ENCODE assay signal across 9 cellular contexts in genomic region chr17:74457146-74457819, GRCh38. TPM values are rescaled to one million over a fixed set of nuclear protein-coding genes. Genes with fewer than 3 reads are reported as not detected.
DNase-seq lines count a peak whose midpoint lies in the region; ATAC-seq and TF ChIP-seq lines count a peak whose summit lies in the region.
"Had no signal": no experiment of that assay in that cellular context is flagged by ENCODE, and none has a peak within 500 bp of the region (broad histone marks: within the 10 kb centered on the region; RNA-seq: fewer than 3 reads in every experiment).

No MANE protein-coding gene starts in this region.

- peaks cover 8% of the 10 kb centered on the region for H3K4me1 Mint-ChIP-seq in Caco-2 (ENCODE audit: low read depth, unreplicated experiment)

- H3K36me3 ChIP-seq in Caco-2 (ENCODE audit: control insufficient read depth, insufficient read depth, low read length) = no peaks in the 10 kb centered on the region
- no peaks in the 10 kb centered on the region for H3K36me3 ChIP-seq in osteoblast (ENCODE audit: insufficient read depth, low read length)
- no peaks in the 10 kb centered on the region for H3K36me3 ChIP-seq in tibial artery

- peak overlapping the region; percentile 67 for H2AFZ ChIP-seq in osteoblast (ENCODE audit: low read length)

- no peaks in the 10 kb centered on the region for H3K36me3 Mint-ChIP-seq in Caco-2 (ENCODE audit: insufficient read depth, unreplicated experiment)

- no peak for ATAC-seq in HG03565 (IDR thresholded peaks at IDR 0.05; ENCODE audit: unreplicated experiment)

- POLR2A ChIA-PET in Caco-2 (lab: Charles Lee) = no interaction called here

- CTCF ChIA-PET in Caco-2 (lab: Charles Lee) = interaction anchor here (0.6 to 9.4 kb wide), 8 partner anchors 27 to 161 kb away, joined by 3 to 110 read pairs (median 6); partner anchors contain the start of gene GPR142

- H3K4me1 ChIP-seq in Caco-2 (peaks cover 16% of the 10 kb centered on the region), osteoblast (ENCODE audit: insufficient read depth, low read length) (peaks cover 4% of the 10 kb centered on the region), tibial artery (peaks cover 0 to 45% (median 37%) of the 10 kb centered on the region in 4 donors)

- no peak overlapping the region for H3K4me3 Mint-ChIP-seq in Caco-2 (ENCODE audit: unreplicated experiment)

- H3K27me3 Mint-ChIP-seq in Caco-2 (ENCODE audit: insufficient read depth, unreplicated experiment) = no peaks in the 10 kb centered on the region

- no peak overlapping the region for H3K4me3 ChIP-seq in Caco-2 (ENCODE audit: low read depth, low read length)
- H3K4me3 ChIP-seq in fibroblast of villous mesenchyme (ENCODE audit: low read depth, low read length) = no peak overlapping the region
- no peak overlapping the region for H3K4me3 ChIP-seq in osteoblast (ENCODE audit: insufficient read depth, low read length)
- no peak overlapping the region for H3K4me3 ChIP-seq in tibial artery

- no peaks in the 10 kb centered on the region for H3K27me3 ChIP-seq in Caco-2 (replicated peaks; ENCODE audit: control insufficient read depth, insufficient read depth, low read length)
- H3K27me3 ChIP-seq in osteoblast (ENCODE audit: insufficient read depth, low read length) = peaks cover 7% of the 10 kb centered on the region
- no peaks in the 10 kb centered on the region for H3K27me3 ChIP-seq in tibial artery

- H3K9me3 ChIP-seq in Caco-2 = no peaks in the 10 kb centered on the region
- no peaks in the 10 kb centered on the region for H3K9me3 ChIP-seq in osteoblast (ENCODE audit: low read depth, low read length)
- no peaks in the 10 kb centered on the region for H3K9me3 ChIP-seq in tibial artery

- no peak overlapping the region for H3K27ac ChIP-seq in osteoblast (ENCODE audit: low read depth, low read length)
- peak overlapping the region in 1 of 2 donors; percentile 56 for H3K27ac ChIP-seq in tibial artery

- no peak overlapping the region for H3K27ac Mint-ChIP-seq in Caco-2 (ENCODE audit: unreplicated experiment)

- no peaks in the 10 kb centered on the region for H3K9me3 Mint-ChIP-seq in Caco-2 (ENCODE audit: unreplicated experiment)

- peak; percentile 69 to 83 for DNase-seq in Caco-2
- DNase-seq in HUDEP-2 (lab: John Stamatoyannopoulos, UW; ENCODE audit: unreplicated experiment in 76 of 76) = peak in 55 of 76 experiments; percentile 4 to 66 (median 38)
- DNase-seq in RPMI8226 = peak; percentile 82
- peak; percentile 64 for DNase-seq in activated T-helper 9 cell treated with anti-CD3 and anti-CD28 coated beads, Interleukin-2, amount 50 U/mL, for 16 hours (ENCODE audit: low read depth)
- DNase-seq in fibroblast of villous mesenchyme (ENCODE audit: low read depth) = peak; percentile 60
- peak; percentile 95 for DNase-seq in osteoblast (ENCODE audit: insufficient read length, low spot score, missing footprints)
- peak; percentile 78 to 84 for DNase-seq in tibial artery

- TF ChIP-seq CTCF in Caco-2 (IDR thresholded peaks at IDR 0.05; ENCODE audit: insufficient read depth in 1 of 2, low read depth in 1 of 2, low read length in 1 of 2, severe bottlenecking in 1 of 2, unreplicated experiment in 1 of 2) = peak; percentile 93 to 95
- TF ChIP-seq CTCF in fibroblast of villous mesenchyme (IDR thresholded peaks at IDR 0.05; ENCODE audit: insufficient read depth, low read depth, low read length) = peak; percentile 91
- TF ChIP-seq CTCF in osteoblast (IDR thresholded peaks at IDR 0.05; ENCODE audit: extremely low read depth, low read depth, low read length) = peak; percentile 91
- peak; percentile 98 to 99 for TF ChIP-seq CTCF in tibial artery (IDR thresholded peaks at IDR 0.05)

- intact Hi-C loops in Caco-2 (cut with micrococcal nuclease; ENCODE audit: unreplicated experiment) = loop anchor here (1.0 kb wide), 4 partner anchors 36 to 89 kb away; no protein-coding TSS in a partner anchor
- intact Hi-C loops in tibial artery (cut with DNase I; ENCODE audit: low total_unique reads) = no loop called here

- no peaks in the 10 kb centered on the region for H3K79me2 ChIP-seq in osteoblast (ENCODE audit: insufficient read depth, low read length)

- no TSS peak for BruUV-seq in Caco-2 (replicated peaks; lab: Mats Ljungman, UMichigan)

- no peak overlapping the region for H3K4me2 ChIP-seq in osteoblast (ENCODE audit: insufficient read depth, low read length)

- H4K20me1 ChIP-seq in osteoblast (ENCODE audit: insufficient read depth, low read length) = no peaks in the 10 kb centered on the region

RNA-seq across cellular contexts. Expression of gene CD300A, which starts 9.2 kb away (rescaled TPM):
- total RNA-seq in Caco-2 (2022) (not detected in 2 replicates), fibroblast of villous mesenchyme (not detected in 2 replicates), osteoblast (not detected in 2 replicates)

RNA-seq across cellular contexts. Expression of gene GPRC5C, which starts 25.4 kb away (rescaled TPM):
- total RNA-seq in Caco-2 (2022) = 75.0 and 83.2 TPM in 2 replicates
- total RNA-seq in fibroblast of villous mesenchyme = 0.43 and 1.3 TPM in 2 replicates
- total RNA-seq in osteoblast = 2.9 and 6.8 TPM in 2 replicates
- total RNA-seq: T-helper 2 cell treated with Interferon-gamma antibody and Interleukin-4, amounts not matched to agents 100 ng/mL and 5 ng/mL, for 36 hours had no signal

Comparison
In these comparisons a context has a peak if more than half of its experiments do, and no peak if none do; other contexts are left out.
1. DNase-seq: peak in every context shown above with its lines; median percentile 95 in osteoblast; 82 in RPMI8226; 81 in tibial artery; 76 in Caco-2; 64 in activated T-helper 9 cell treated with anti-CD3 and anti-CD28 coated beads, Interleukin-2, amount 50 U/mL, for 16 hours; 60 in fibroblast of villous mesenchyme; 38 in HUDEP-2.